14 cellular contexts compared by ENCODE assay signal in the genomic region with DNA sequence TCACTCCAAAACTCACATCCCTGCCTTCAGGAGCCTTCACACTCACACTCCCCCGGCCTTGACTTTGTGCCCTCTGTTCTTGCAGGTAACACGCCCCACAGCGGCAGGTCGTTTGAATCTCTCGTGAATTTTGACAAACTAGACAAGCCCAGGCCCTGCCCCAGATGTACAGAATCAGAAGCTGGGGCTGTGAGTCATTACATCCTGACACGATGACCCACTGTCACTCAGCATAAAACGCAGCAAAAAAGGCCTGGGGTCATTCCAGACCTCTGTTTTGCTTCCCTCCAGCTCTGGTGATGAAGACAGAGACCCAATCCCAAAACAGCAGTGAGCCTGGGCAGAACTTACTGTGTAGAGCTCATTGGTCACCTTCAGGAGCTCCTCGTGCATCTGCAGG.
"Had no signal": no experiment of that assay in that cellular context is flagged by ENCODE, and none has a peak within 500 bp of the region (broad histone marks: within the 10 kb centered on the region; RNA-seq: fewer than 3 reads in every experiment).

No MANE protein-coding gene starts in this region.

- DNase-seq: activated B cell treated with CpG ODN at 0.5 μM for 24 hours; activated CD4-positive, alpha-beta T cell treated with anti-CD3 and anti-CD28 coated beads, Interleukin-2, amount 10 ng/mL, durations not matched to agents 24 days and 14 days; activated CD8-positive, alpha-beta memory T cell treated with anti-CD3 and anti-CD28 coated beads for 24 hours; activated naive CD4-positive, alpha-beta T cell treated with anti-CD3 and anti-CD28 coated beads, Interleukin-2, amount 50 U/mL, for 16 hours; activated T-cell treated with anti-CD3 and anti-CD28 coated beads for 4 hours; kidney; left ventricle myocardium inferior; sigmoid colon; stimulated activated CD4-positive, alpha-beta T cell treated with anti-CD3 and anti-CD28 coated beads, Interleukin-4, amount 100 ng/mL, for 4 hours; T-helper 17 cell; thyroid gland had no signal

- H3K9me3 Mint-ChIP-seq: activated B cell treated with CpG ODN at 0.5 μM for 24 hours; activated CD4-positive, alpha-beta T cell treated with anti-CD3 and anti-CD28 coated beads, Interleukin-2, amount 10 ng/mL, durations not matched to agents 24 days and 14 days; activated T-helper 2 cell treated with anti-CD3 and anti-CD28 coated beads, Interferon-gamma antibody, Interleukin-2, Interleukin-4, amounts not matched to agents 10 μg/mL and 5 μg/mL and 100 μg/mL, durations not matched to agents 14 hours and 24 hours and 36 hours had no signal

- H3K4me1 ChIP-seq: gastroesophageal sphincter, left ventricle myocardium inferior, thyroid gland had no signal

- H3K27ac ChIP-seq: gastroesophageal sphincter, left ventricle myocardium inferior, sigmoid colon, thyroid gland had no signal

- H3K27ac Mint-ChIP-seq: activated B cell treated with CpG ODN at 0.5 μM for 24 hours; activated CD4-positive, alpha-beta T cell treated with anti-CD3 and anti-CD28 coated beads, Interleukin-2, amount 10 ng/mL, durations not matched to agents 24 days and 14 days; activated T-helper 2 cell treated with anti-CD3 and anti-CD28 coated beads, Interferon-gamma antibody, Interleukin-2, Interleukin-4, amounts not matched to agents 10 μg/mL and 5 μg/mL and 100 μg/mL, durations not matched to agents 14 hours and 24 hours and 36 hours; T-helper 17 cell had no signal

- H3K4me1 Mint-ChIP-seq: activated B cell treated with CpG ODN at 0.5 μM for 24 hours; activated CD4-positive, alpha-beta T cell treated with anti-CD3 and anti-CD28 coated beads, Interleukin-2, amount 10 ng/mL, durations not matched to agents 24 days and 14 days; T-helper 17 cell had no signal

- H3K27me3 Mint-ChIP-seq: activated B cell treated with CpG ODN at 0.5 μM for 24 hours, T-helper 17 cell had no signal

- FAIRE-seq: kidney, urothelium cell line had no signal

- H3K4me3 ChIP-seq: gastroesophageal sphincter, left ventricle myocardium inferior, sigmoid colon, thyroid gland had no signal

- H3K36me3 ChIP-seq: gastroesophageal sphincter, left ventricle myocardium inferior, sigmoid colon, thyroid gland had no signal

- H3K27me3 ChIP-seq: gastroesophageal sphincter, sigmoid colon, thyroid gland had no signal

- H3K4me3 Mint-ChIP-seq: activated B cell treated with CpG ODN at 0.5 μM for 24 hours; activated CD4-positive, alpha-beta T cell treated with anti-CD3 and anti-CD28 coated beads, Interleukin-2, amount 10 ng/mL, durations not matched to agents 24 days and 14 days; T-helper 17 cell had no signal

- H3K9me3 ChIP-seq: gastroesophageal sphincter, left ventricle myocardium inferior, sigmoid colon, thyroid gland had no signal
